ENCODE assay signal across 15 cellular contexts in genomic region chr19:54415901-54416621, GRCh38. TPM values are rescaled to one million over a fixed set of nuclear protein-coding genes. Genes with fewer than 3 reads are reported as not detected.
DNase-seq lines count a peak whose midpoint lies in the region; TF ChIP-seq lines count a peak whose summit lies in the region.
"Had no signal": no experiment of that assay in that cellular context is flagged by ENCODE, and none has a peak within 500 bp of the region (broad histone marks: within the 10 kb centered on the region; RNA-seq: fewer than 3 reads in every experiment).

No MANE protein-coding gene starts in this region.

- H3K9me3 ChIP-seq in WERI-Rb-1 (ENCODE audit: severe bottlenecking), result no peaks in the 10 kb centered on the region
- no peaks in the 10 kb centered on the region for H3K9me3 ChIP-seq in OCI-LY7 (ENCODE audit: low read length)
- H3K9me3 ChIP-seq: SJCRH30, tibial artery had no signal

- CTCF ChIA-PET in OCI-LY7 (lab: Charles Lee; ENCODE audit: unreplicated experiment), result no interaction called here

- H3K36me3 ChIP-seq in WERI-Rb-1, result no peaks in the 10 kb centered on the region
- H3K36me3 ChIP-seq in OCI-LY7 (ENCODE audit: insufficient read depth, low read length), result no peaks in the 10 kb centered on the region
- H3K36me3 ChIP-seq: SJCRH30, tibial artery had no signal

- no peak overlapping the region for H2AFZ ChIP-seq in OCI-LY7 (ENCODE audit: low read length)

- H3K4me3 ChIP-seq in WERI-Rb-1 (ENCODE audit: low read depth, low read length) (peak overlapping the region; percentile 53), iPS-11a (ENCODE audit: low read depth, low read length) (peak overlapping the region; percentile 53), OCI-LY7 (ENCODE audit: low read depth, low read length, poor library complexity, severe bottlenecking) (no peak overlapping the region)
- H3K4me3 ChIP-seq: SJCRH30, tibial artery had no signal

- H3K4me2 ChIP-seq in OCI-LY7 (ENCODE audit: low read length), result no peak overlapping the region

- intact Hi-C loops in OCI-LY7 (cut with micrococcal nuclease; ENCODE audit: unreplicated experiment), result no loop called here

- peak; percentile 58 for DNase-seq in GM20000 (ENCODE audit: low spot score)
- DNase-seq in WERI-Rb-1, result no peak
- DNase-seq in retina, result peak; percentile 76
- DNase-seq in OCI-LY7 (ENCODE audit: low spot score), result no peak
- DNase-seq in activated CD4-positive, CD25-positive, alpha-beta regulatory T cell (lab: John Stamatoyannopoulos, UW), result no peak
- DNase-seq in AML-193 (lab: John Stamatoyannopoulos, UW), result no peak
- DNase-seq: aorta; NCI-H2171; NK-92 treated with Interleukin-12 subunit alpha and Interleukin-12 subunit beta, amount 100 ng/mL, for 24 hours; SJCRH30; tibial artery had no signal

- no peak for TF ChIP-seq CTCF in GM20000 (IDR thresholded peaks at IDR 0.05; ENCODE audit: extremely low read depth, missing control alignments)
- TF ChIP-seq CTCF in WERI-Rb-1 (IDR thresholded peaks at IDR 0.05; ENCODE audit: low read depth, low read length), result no peak
- no peak for TF ChIP-seq CTCF in OCI-LY7 (conservative IDR thresholded peaks at IDR 0.05; ENCODE audit: low read length)

- H3K79me2 ChIP-seq in OCI-LY7 (ENCODE audit: insufficient read depth, low read depth, low read length), result no peaks in the 10 kb centered on the region

- POLR2A ChIA-PET in OCI-LY7 (lab: Charles Lee), result no interaction called here

- no peak overlapping the region for H3K27ac ChIP-seq in WERI-Rb-1
- H3K27ac ChIP-seq in OCI-LY7 (ENCODE audit: low read depth, low read length, poor library complexity, severe bottlenecking), result no peak overlapping the region
- H3K27ac ChIP-seq: SJCRH30, tibial artery had no signal

- no TSS peak for BruUV-seq in OCI-LY7 (replicated peaks; lab: Mats Ljungman, UMichigan)

- peaks cover 9% of the 10 kb centered on the region for H3K4me1 ChIP-seq in OCI-LY7 (ENCODE audit: insufficient read depth, low read length, poor library complexity, severe bottlenecking)
- H3K4me1 ChIP-seq: SJCRH30 had no signal

- H4K20me1 ChIP-seq in OCI-LY7 (ENCODE audit: insufficient read depth, low read length), result no peaks in the 10 kb centered on the region

- H3K9me2 ChIP-seq in OCI-LY7 (ENCODE audit: insufficient read depth, low read length), result no peaks in the 10 kb centered on the region

- H3K27me3 ChIP-seq in WERI-Rb-1 (ENCODE audit: insufficient read depth, low read depth, severe bottlenecking), result peaks cover 14% of the 10 kb centered on the region

RNA-seq across cellular contexts. Expression of gene TTYH1, which starts 0.8 kb away (rescaled TPM):
- not detected in 2 replicates for total RNA-seq in OCI-LY7 (2014; rRNA removed; shearing (Covaris generic))
- total RNA-seq in OCI-LY7 (2022), result 0.53 TPM in 1 of 2 replicates, not detected in the other
- total RNA-seq: CD4-positive, alpha-beta memory T cell; dermis microvascular lymphatic vessel endothelial cell; SJCRH30 had no signal

RNA-seq across cellular contexts. Expression of gene LENG8, which starts 32.9 kb away (rescaled TPM):
- 55.7 and 63.2 TPM in 2 replicates for total RNA-seq in OCI-LY7 (2014; rRNA removed; shearing (Covaris generic))
- total RNA-seq in OCI-LY7 (2022), result 137 and 170 TPM in 2 replicates

RNA-seq across cellular contexts. Expression of gene LENG9, which starts 47.5 kb away (rescaled TPM):
- 4.1 and 6.0 TPM in 2 replicates for total RNA-seq in OCI-LY7 (2014; rRNA removed; shearing (Covaris generic))
- total RNA-seq in OCI-LY7 (2022), result 1.8 and 3.6 TPM in 2 replicates

RNA-seq across cellular contexts. Expression of gene LAIR1, which starts 51.3 kb away (rescaled TPM):
- total RNA-seq in OCI-LY7 (2014; rRNA removed; shearing (Covaris generic)), result not detected in 2 replicates
- 3.9 and 4.3 TPM in 2 replicates for total RNA-seq in OCI-LY7 (2022)
- total RNA-seq: dermis microvascular lymphatic vessel endothelial cell, SJCRH30 had no signal

RNA-seq across cellular contexts. Expression of gene CDC42EP5, which starts 57.0 kb away (rescaled TPM):
- not detected in 2 replicates for total RNA-seq in OCI-LY7 (2014; rRNA removed; shearing (Covaris generic))
- total RNA-seq in OCI-LY7 (2022), result not detected in 2 replicates
- total RNA-seq: activated T-helper 17 cell treated with anti-CD3 and anti-CD28 coated beads, Interleukin-2, amount 50 U/mL, for 72 hours; CD4-positive, alpha-beta memory T cell had no signal

Comparison
In these comparisons a context has a peak if more than half of its experiments do, and no peak if none do; other contexts are left out.
1. DNase-seq: peak in GM20000 (single experiment) and retina (single experiment); none in WERI-Rb-1 (single experiment), OCI-LY7 (single experiment), activated CD4-positive, CD25-positive, alpha-beta regulatory T cell (0 of 4) and AML-193 (0 of 2).